ENCODE assay signal across 20 cellular contexts in genomic region chr22:37664249-37665101, GRCh38. TPM values are rescaled to one million over a fixed set of nuclear protein-coding genes. Genes with fewer than 3 reads are reported as not detected.
DNase-seq lines count a peak whose midpoint lies in the region; ATAC-seq, FAIRE-seq and TF ChIP-seq lines count a peak whose summit lies in the region.
"Had no signal": no experiment of that assay in that cellular context is flagged by ENCODE, and none has a peak within 500 bp of the region (broad histone marks: within the 10 kb centered on the region; RNA-seq: fewer than 3 reads in every experiment).

No MANE protein-coding gene starts in this region.

- TF ChIP-seq POLR2A in Peyer's patch (IDR thresholded peaks at IDR 0.05) (peak in 1 of 2 donors; percentile 16), stomach (IDR thresholded peaks at IDR 0.05) (no peak), gastroesophageal sphincter (IDR thresholded peaks at IDR 0.05) (no peak)

- H3K4me3 ChIP-seq in Peyer's patch: no peak overlapping the region
- peak overlapping the region in 3 of 59 donors; percentile 6 to 26 (median 14) for H3K4me3 ChIP-seq in dorsolateral prefrontal cortex
- no peak overlapping the region for H3K4me3 ChIP-seq in stomach
- H3K4me3 ChIP-seq in gastroesophageal sphincter: no peak overlapping the region
- no peak overlapping the region for H3K4me3 ChIP-seq in kidney (ENCODE audit: low read length in 2 of 2)
- H3K4me3 ChIP-seq: left lung, MG63 had no signal

- intact Hi-C loops in dorsolateral prefrontal cortex (cut with DNase I) (loop anchor here (1.0 to 10.0 kb wide), 2 partner anchors 9 to 140 kb away; partner anchors contain the start of gene GCAT (in 1 of the 2)), stomach (cut with DNase I; ENCODE audit: low total_unique reads) (no loop called here), kidney (cut with DNase I) (no loop called here)

- no peak for TF ChIP-seq EP300 in stomach (IDR thresholded peaks at IDR 0.05)
- TF ChIP-seq EP300 in gastroesophageal sphincter (IDR thresholded peaks at IDR 0.05): no peak

- no peak for FAIRE-seq in kidney (lab: Jason Lieb, UNC)
- FAIRE-seq: H54 had no signal

- H3K27me3 ChIP-seq in Peyer's patch: no peaks in the 10 kb centered on the region
- H3K27me3 ChIP-seq in dorsolateral prefrontal cortex: no peaks in the 10 kb centered on the region
- no peaks in the 10 kb centered on the region for H3K27me3 ChIP-seq in stomach
- no peaks in the 10 kb centered on the region for H3K27me3 ChIP-seq in gastroesophageal sphincter
- H3K27me3 ChIP-seq: left lung, MG63 had no signal

- H3K36me3 ChIP-seq in Peyer's patch: peaks cover 0 to 22% (median 0%) of the 10 kb centered on the region in 3 donors
- peaks cover 8 to 19% (median 17%) of the 10 kb centered on the region in 4 donors for H3K36me3 ChIP-seq in stomach
- H3K36me3 ChIP-seq in gastroesophageal sphincter: peaks cover 0 to 22% of the 10 kb centered on the region in 2 donors
- H3K36me3 ChIP-seq in kidney (ENCODE audit: control insufficient read depth in 1 of 2, insufficient read depth in 2 of 2, low read length in 2 of 2): peaks cover 0 to 10% of the 10 kb centered on the region in 2 donors

- no peak for ATAC-seq in gastroesophageal sphincter
- ATAC-seq: activated CD8-positive, alpha-beta memory T cell treated with anti-CD3 and anti-CD28 coated beads, Interleukin-2, amount 10 ng/mL, durations not matched to agents 7 days and 5 days; esophagus mucosa; left lung; naive thymus-derived CD4-positive, alpha-beta T cell had no signal

- H3K27ac ChIP-seq in Peyer's patch (peak overlapping the region in 3 of 4 donors; percentile 49 to 93 (median 71)), dorsolateral prefrontal cortex (peak overlapping the region in 51 of 59 donors; percentile 5 to 88 (median 71)), stomach (peak overlapping the region in 4 of 5 donors; percentile 4 to 88 (median 50)), gastroesophageal sphincter (peak overlapping the region in 2 of 4 donors; percentile 3 to 46), kidney (ENCODE audit: low read depth in 2 of 2, low read length in 2 of 2) (no peak overlapping the region)
- H3K27ac ChIP-seq: C4-2B, left lung had no signal

- DNase-seq in Peyer's patch (no peak), dorsolateral prefrontal cortex (peak in 9 of 10 donors; percentile 46 to 91 (median 76)), midbrain (lab: John Stamatoyannopoulos, UW) (peak; percentile 86), stomach (no peak), NCI-H2081 (lab: John Stamatoyannopoulos, UW) (no peak), H4 (ENCODE audit: low spot score) (no peak), kidney (no peak)
- DNase-seq: activated CD4-positive, CD25-positive, alpha-beta regulatory T cell treated with anti-CD3 and anti-CD28 coated beads, Interleukin-2, amount 50 U/mL, for 72 hours; activated CD8-positive, alpha-beta memory T cell treated with anti-CD3 and anti-CD28 coated beads, Interleukin-2, amount 10 ng/mL, durations not matched to agents 7 days and 5 days; activated effector memory CD4-positive, alpha-beta T cell treated with anti-CD3 and anti-CD28 coated beads, Interleukin-2, amount 50 U/mL, for 16 hours; left lung; MG63; naive thymus-derived CD4-positive, alpha-beta T cell; NCI-H1694 treated with DMSO at 0.1 percent for 48 hours; NCI-H446 treated with DMSO at 0.1 percent for 48 hours; stimulated activated CD4-positive, alpha-beta T cell treated with anti-CD3 and anti-CD28 coated beads, Interleukin-1b, Interleukin-23, amount 100 ng/mL, for 48 hours had no signal

- TF ChIP-seq CTCF in Peyer's patch (IDR thresholded peaks at IDR 0.05): no peak
- peak in 13 of 56 donors; percentile 9 to 34 (median 16) for TF ChIP-seq CTCF in dorsolateral prefrontal cortex (IDR thresholded peaks at IDR 0.05 in 54 of 56, conservative IDR thresholded peaks at IDR 0.05 in 2 of 56; ENCODE audit: low read depth in 1 of 56, partially characterized antibody in 56 of 56)
- TF ChIP-seq CTCF in stomach (IDR thresholded peaks at IDR 0.05): no peak
- no peak for TF ChIP-seq CTCF in gastroesophageal sphincter (IDR thresholded peaks at IDR 0.05)
- no peak for TF ChIP-seq CTCF in kidney (IDR thresholded peaks at IDR 0.05; ENCODE audit: borderline replicate concordance, extremely low read depth, insufficient read depth)

- no peak overlapping the region for H3K9ac ChIP-seq in kidney (ENCODE audit: low read length in 2 of 2)

- WGBS in stomach, 5 donors: 69 to 78% (median 72%) methylated on average over 16 of the region's 16 CpGs
- 72 to 75% methylated on average over 4 to 10 of the region's 16 CpGs for WGBS in gastroesophageal sphincter (ENCODE audit: low coverage in 1 of 2), 2 donors

- peaks cover 0 to 36% (median 19%) of the 10 kb centered on the region in 4 donors for H3K4me1 ChIP-seq in Peyer's patch
- peaks cover 21 to 63% (median 32%) of the 10 kb centered on the region in 4 donors for H3K4me1 ChIP-seq in stomach
- H3K4me1 ChIP-seq in gastroesophageal sphincter: peaks cover 0 to 57% (median 19%) of the 10 kb centered on the region in 3 donors
- H3K4me1 ChIP-seq in kidney (ENCODE audit: control insufficient read depth in 1 of 2, insufficient read depth in 1 of 2, low read depth in 1 of 2, low read length in 2 of 2): peaks cover 4 to 17% of the 10 kb centered on the region in 2 donors

- no peaks in the 10 kb centered on the region for H3K9me3 ChIP-seq in Peyer's patch
- no peaks in the 10 kb centered on the region for H3K9me3 ChIP-seq in stomach
- no peaks in the 10 kb centered on the region for H3K9me3 ChIP-seq in gastroesophageal sphincter
- H3K9me3 ChIP-seq in kidney (ENCODE audit: control insufficient read depth in 1 of 2, low read length in 2 of 2): no peaks in the 10 kb centered on the region
- H3K9me3 ChIP-seq: left lung, MG63 had no signal

RNA-seq across cellular contexts. Expression of gene PDXP, which starts 6.0 kb away (rescaled TPM):
- total RNA-seq in Peyer's patch: 100 to 1,000 TPM in 3 of 4 donors, 10 to 100 TPM in 1; 19.0 to 146 (median 111) TPM
- 100 to 1,000 TPM in 119 of 120 experiments, 10 to 100 TPM in 1; 62.4 to 280 (median 189) TPM for total RNA-seq in dorsolateral prefrontal cortex
- total RNA-seq in stomach: 10 to 100 TPM in 1 of 5 donors, 1 to 10 TPM in 4; 2.9 to 72.1 (median 5.4) TPM
- 10 to 100 TPM in 1 of 3 donors, 1 to 10 TPM in 2; 6.4 to 11.8 (median 8.1) TPM for polyA plus RNA-seq in stomach
- 9.0 and 9.3 TPM in 2 replicates for total RNA-seq in H4 (2014; rRNA removed; shearing (Covaris generic))
- total RNA-seq in gastroesophageal sphincter: 10 to 100 TPM in 3 of 4 donors, 1 to 10 TPM in 1; 9.2 to 19.3 (median 17.2) TPM
- total RNA-seq in kidney: 6.3 TPM
- polyA plus RNA-seq in kidney (ENCODE audit: insufficient read depth, low read depth, low replicate concordance): 29.6 TPM

RNA-seq across cellular contexts. Expression of gene LGALS1, which starts 11.0 kb away (rescaled TPM):
- 100 to 1,000 TPM in 1 of 4 donors, 10 to 100 TPM in 3; 44.8 to 352 (median 73.5) TPM for total RNA-seq in Peyer's patch
- 100 to 1,000 TPM; 153 to 409 (median 258) TPM for total RNA-seq in dorsolateral prefrontal cortex
- 100 to 1,000 TPM; 235 to 490 (median 312) TPM for total RNA-seq in stomach
- 1,000 to 10,000 TPM in 1 of 3 donors, 100 to 1,000 TPM in 2; 596 to 1,435 (median 703) TPM for polyA plus RNA-seq in stomach
- total RNA-seq in H4 (2014; rRNA removed; shearing (Covaris generic)): 1,239 and 1,549 TPM in 2 replicates
- total RNA-seq in gastroesophageal sphincter: 1,000 to 10,000 TPM in 3 of 4 donors, 100 to 1,000 TPM in 1; 747 to 1,092 (median 1,059) TPM
- total RNA-seq in kidney: 227 TPM
- 496 TPM for polyA plus RNA-seq in kidney (ENCODE audit: insufficient read depth, low read depth, low replicate concordance)

RNA-seq across cellular contexts. Expression of gene NOL12, which starts 21.7 kb away (rescaled TPM):
- total RNA-seq in Peyer's patch (100 to 1,000 TPM in 1 of 4 donors, 10 to 100 TPM in 3; 37.5 to 144 (median 57.1) TPM), dorsolateral prefrontal cortex (10 to 100 TPM; 14.9 to 41.9 (median 27.5) TPM), stomach (10 to 100 TPM in 4 of 5 donors, 1 to 10 TPM in 1; 9.3 to 64.6 (median 41.5) TPM), gastroesophageal sphincter (10 to 100 TPM; 16.3 to 29.1 (median 20.2) TPM), kidney (27.5 TPM)
- polyA plus RNA-seq in stomach (10 to 100 TPM; 26.6 to 35.4 (median 35.2) TPM), kidney (ENCODE audit: insufficient read depth, low read depth, low replicate concordance) (26.3 TPM)
- total RNA-seq in H4 (2014; rRNA removed; shearing (Covaris generic)): 25.7 and 27.3 TPM in 2 replicates

RNA-seq across cellular contexts. Expression of gene SH3BP1, which starts 25.0 kb away (rescaled TPM):
- total RNA-seq in Peyer's patch (100 to 1,000 TPM in 1 of 4 donors, 10 to 100 TPM in 3; 55.0 to 135 (median 71.8) TPM), dorsolateral prefrontal cortex (10 to 100 TPM in 80 of 120 experiments, 1 to 10 TPM in 40; 5.9 to 31.1 (median 11.7) TPM), stomach (100 to 1,000 TPM in 1 of 5 donors, 10 to 100 TPM in 1, 1 to 10 TPM in 2, not detected in 1; 1.6 to 135 (median 7.3) TPM), gastroesophageal sphincter (1 to 10 TPM; 2.9 to 4.9 (median 3.2) TPM), kidney (12.8 TPM)
- polyA plus RNA-seq in stomach (10 to 100 TPM in 1 of 3 donors, 1 to 10 TPM in 2; 8.7 to 12.8 (median 9.5) TPM), kidney (ENCODE audit: insufficient read depth, low read depth, low replicate concordance) (2.2 TPM)
- total RNA-seq in H4 (2014; rRNA removed; shearing (Covaris generic)): 6.9 and 14.7 TPM in 2 replicates

RNA-seq across cellular contexts. Expression of gene TRIOBP, which starts 32.4 kb away (rescaled TPM):
- 10 to 100 TPM; 54.6 to 89.1 (median 83.6) TPM for total RNA-seq in Peyer's patch
- 10 to 100 TPM in 114 of 120 experiments, 1 to 10 TPM in 6; 7.5 to 29.3 (median 14.5) TPM for total RNA-seq in dorsolateral prefrontal cortex
- 100 to 1,000 TPM in 2 of 5 donors, 10 to 100 TPM in 3; 70.0 to 355 (median 90.6) TPM for total RNA-seq in stomach
- 10 to 100 TPM; 30.6 to 87.8 (median 70.2) TPM for polyA plus RNA-seq in stomach
- 18.3 and 21.9 TPM in 2 replicates for total RNA-seq in H4 (2014; rRNA removed; shearing (Covaris generic))
- total RNA-seq in gastroesophageal sphincter: 100 to 1,000 TPM; 128 to 234 (median 137) TPM
- 125 TPM for total RNA-seq in kidney
- 32.1 TPM for polyA plus RNA-seq in kidney (ENCODE audit: insufficient read depth, low read depth, low replicate concordance)

Comparison
In these comparisons a context has a peak if more than half of its experiments do, and no peak if none do; other contexts are left out.
1. DNase-seq: peak in dorsolateral prefrontal cortex (9 of 10) and midbrain (single experiment); none in Peyer's patch (0 of 3), stomach (single experiment), NCI-H2081 (0 of 2), H4 (single experiment) and kidney (single experiment).
2. H3K27ac ChIP-seq: peak in Peyer's patch (3 of 4), dorsolateral prefrontal cortex (51 of 59) and stomach (4 of 5); none in kidney (0 of 2).
3. intact Hi-C loops: an anchor here in dorsolateral prefrontal cortex (1.0 to 10.0 kb wide); none called in stomach and kidney.